1 cellular context compared by ENCODE assay signal in the genomic region with DNA sequence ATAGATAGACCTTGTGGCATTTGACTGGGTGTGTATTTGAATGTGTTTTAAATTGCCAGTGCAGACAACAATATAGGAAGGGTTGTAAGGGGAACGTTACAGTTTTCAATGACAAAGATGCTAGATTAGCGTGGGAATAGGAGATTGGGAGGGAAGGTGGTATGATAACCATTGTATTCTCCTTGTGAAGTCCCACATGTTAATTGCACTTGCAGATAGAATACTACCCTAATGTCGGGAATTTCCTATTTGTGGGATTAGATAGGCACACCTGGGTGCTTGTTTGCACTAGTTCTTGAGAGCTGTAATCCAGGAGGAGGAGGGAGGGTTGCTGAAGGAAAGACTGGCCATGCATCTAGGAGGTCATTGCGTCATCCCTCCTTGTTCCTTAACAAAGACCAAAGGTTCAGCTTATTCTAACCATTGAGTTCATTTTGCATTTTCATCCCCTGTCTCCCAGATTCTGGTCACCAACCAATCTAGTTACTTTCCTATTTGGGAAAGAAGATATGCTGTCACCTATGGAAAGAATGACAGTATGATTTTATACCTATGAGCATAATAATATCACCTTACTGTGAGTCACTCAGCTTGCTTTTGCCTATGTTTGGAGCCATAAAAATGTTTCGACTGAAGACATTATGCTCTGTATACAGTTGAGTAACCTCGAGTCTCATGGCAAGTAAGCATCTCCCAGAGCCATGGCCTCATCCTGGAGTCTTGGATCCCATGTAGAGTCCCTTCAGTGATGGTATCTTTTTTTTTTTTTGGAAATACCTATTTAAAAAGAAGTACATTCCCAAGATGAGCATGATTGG.
TF ChIP-seq lines count a peak whose summit lies in the region.

No MANE protein-coding gene starts in this region.

TF ChIP-seq in H1, 55 proteins besides CTCF, POLR2A, EP300 and RAD21:
- TF ChIP-seq HDAC6 (IDR thresholded peaks at IDR 0.05; ENCODE audit: low read depth, low read length) (no peak), SP4 (IDR thresholded peaks at IDR 0.05; ENCODE audit: low read length) (no peak), SAP30 (IDR thresholded peaks at IDR 0.05; ENCODE audit: insufficient read depth, insufficient replicate concordance, low read length) (no peak), SP1 (IDR thresholded peaks at IDR 0.05; ENCODE audit: low read depth, low read length) (0 out of 2 replicates have a peak, but pooled peaks have one; percentile 14), POLR2AphosphoS5 (IDR thresholded peaks at IDR 0.05; ENCODE audit: low read depth, low read length) (peak; percentile 50; the same call in 1 of the 2 replicates), CEBPB (IDR thresholded peaks at IDR 0.05; ENCODE audit: low read depth, low read length) (peak; percentile 94), JUND (IDR thresholded peaks at IDR 0.05; ENCODE audit: low read length) (peak; percentile 58; the same call in 1 of the 2 replicates), TEAD4 (IDR thresholded peaks at IDR 0.05; ENCODE audit: low read depth, low read length) (no peak)
- TF ChIP-seq, protein P1, sequence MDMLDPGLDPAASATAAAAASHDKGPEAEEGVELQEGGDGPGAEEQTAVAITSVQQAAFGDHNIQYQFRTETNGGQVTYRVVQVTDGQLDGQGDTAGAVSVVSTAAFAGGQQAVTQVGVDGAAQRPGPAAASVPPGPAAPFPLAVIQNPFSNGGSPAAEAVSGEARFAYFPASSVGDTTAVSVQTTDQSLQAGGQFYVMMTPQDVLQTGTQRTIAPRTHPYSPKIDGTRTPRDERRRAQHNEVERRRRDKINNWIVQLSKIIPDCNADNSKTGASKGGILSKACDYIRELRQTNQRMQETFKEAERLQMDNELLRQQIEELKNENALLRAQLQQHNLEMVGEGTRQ (IDR thresholded peaks at IDR 0.05; ENCODE audit: low read length): no peak
- TF ChIP-seq, protein P2, sequence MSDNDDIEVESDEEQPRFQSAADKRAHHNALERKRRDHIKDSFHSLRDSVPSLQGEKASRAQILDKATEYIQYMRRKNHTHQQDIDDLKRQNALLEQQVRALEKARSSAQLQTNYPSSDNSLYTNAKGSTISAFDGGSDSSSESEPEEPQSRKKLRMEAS (IDR thresholded peaks at IDR 0.05): no peak
- TF ChIP-seq, protein P3, sequence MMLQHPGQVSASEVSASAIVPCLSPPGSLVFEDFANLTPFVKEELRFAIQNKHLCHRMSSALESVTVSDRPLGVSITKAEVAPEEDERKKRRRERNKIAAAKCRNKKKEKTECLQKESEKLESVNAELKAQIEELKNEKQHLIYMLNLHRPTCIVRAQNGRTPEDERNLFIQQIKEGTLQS (IDR thresholded peaks at IDR 0.05; ENCODE audit: insufficient read depth, low read depth, low read length): 0 out of 2 replicates have a peak, but pooled peaks have one; percentile 25
